Comparison of ENCODE assay signal across 20 cellular contexts in genomic region chr19:45814166-45814780, GRCh38. TPM values are rescaled to one million over a fixed set of nuclear protein-coding genes. Genes with fewer than 3 reads are reported as not detected.
DNase-seq lines count a peak whose midpoint lies in the region; ATAC-seq and TF ChIP-seq lines count a peak whose summit lies in the region.
"Had no signal": no experiment of that assay in that cellular context is flagged by ENCODE, and none has a peak within 500 bp of the region (broad histone marks: within the 10 kb centered on the region; RNA-seq: fewer than 3 reads in every experiment).

No MANE protein-coding gene starts in this region.

- H2BK120ac ChIP-seq in mesendoderm (ENCODE audit: low read depth, low read length) = no peak overlapping the region

- no peaks in the 10 kb centered on the region for H3K79me1 ChIP-seq in mesendoderm (ENCODE audit: low read length)

- WGBS in mesendoderm (ENCODE audit: extremely low coverage, insufficient coverage, low lambda C conversion rate) = no CpG with 5 or more reads among the region's 12 CpGs
- WGBS in esophagus muscularis mucosa = no CpG with 5 or more reads among the region's 12 CpGs

- peaks cover 13% of the 10 kb centered on the region for H3K36me3 Mint-ChIP-seq in activated T-helper 2 cell treated with anti-CD3 and anti-CD28 coated beads, Interferon-gamma antibody, Interleukin-2, Interleukin-4, amounts not matched to agents 10 μg/mL and 5 μg/mL and 100 μg/mL, durations not matched to agents 14 hours and 24 hours and 36 hours (ENCODE audit: low read depth)
- H3K36me3 Mint-ChIP-seq: T-cell had no signal

- no peak overlapping the region for H3K4me3 Mint-ChIP-seq in activated T-helper 2 cell treated with anti-CD3 and anti-CD28 coated beads, Interferon-gamma antibody, Interleukin-2, Interleukin-4, amounts not matched to agents 10 μg/mL and 5 μg/mL and 100 μg/mL, durations not matched to agents 14 hours and 24 hours and 36 hours (ENCODE audit: low read depth)
- H3K4me3 Mint-ChIP-seq: activated naive CD4-positive, alpha-beta T cell treated with anti-CD3 and anti-CD28 coated beads, Interleukin-2, amount 10 ng/mL, durations not matched to agents 7 days and 5 days; CD4-positive, alpha-beta T cell had no signal

- intact Hi-C loops in activated T-helper 2 cell treated with anti-CD3 and anti-CD28 coated beads, Interferon-gamma antibody, Interleukin-2, Interleukin-4, amounts not matched to agents 10 μg/mL and 5 μg/mL and 100 μg/mL, durations not matched to agents 14 hours and 24 hours and 36 hours (cut with micrococcal nuclease) = no loop called here
- intact Hi-C loops in esophagus muscularis mucosa (cut with DNase I) = no loop called here

- H3K4me2 ChIP-seq in mesendoderm (ENCODE audit: low read length) = no peak overlapping the region

- no peaks in the 10 kb centered on the region for H3K79me2 ChIP-seq in mesendoderm (ENCODE audit: control insufficient read depth, insufficient read depth, low read length)

- no peak for TF ChIP-seq EP300 in esophagus muscularis mucosa (IDR thresholded peaks at IDR 0.05)

- H3K9me3 ChIP-seq in HUES6 (ENCODE audit: control insufficient read depth, insufficient read depth, low read depth, low read length) = no peaks in the 10 kb centered on the region
- H3K9me3 ChIP-seq in esophagus muscularis mucosa = no peaks in the 10 kb centered on the region
- H3K9me3 ChIP-seq: ascending aorta had no signal

- H3K56ac ChIP-seq in mesendoderm (ENCODE audit: low read length) = peak overlapping the region; percentile 96

- DNase-seq in AG10803 (ENCODE audit: low read depth) (peak; percentile 17), epithelial cell of esophagus (ENCODE audit: low read depth) (peak; percentile 81), mesendoderm (no peak), esophagus muscularis mucosa (ENCODE audit: extremely low spot score) (no peak), NCI-H446 (lab: John Stamatoyannopoulos, UW) (no peak)
- DNase-seq in activated T-helper 2 cell treated with anti-CD3 and anti-CD28 coated beads, Interferon-gamma antibody, Interleukin-2, Interleukin-4, amounts not matched to agents 10 μg/mL and 5 μg/mL and 100 μg/mL, durations not matched to agents 14 hours and 24 hours and 36 hours (ENCODE audit: low spot score) = no peak
- DNase-seq: activated naive CD4-positive, alpha-beta T cell treated with anti-CD3 and anti-CD28 coated beads, Interleukin-2, amount 10 ng/mL, durations not matched to agents 7 days and 5 days; activated T-cell treated with anti-CD3 and anti-CD28 coated beads for 4 hours; CD4-positive, alpha-beta T cell; effector memory CD4-positive, alpha-beta T cell; midbrain; NCI-H1417 treated with DMSO at 0.1 percent for 48 hours; NCI-H526 treated with DMSO at 0.1 percent for 48 hours; SHP77; stimulated activated CD4-positive, alpha-beta T cell treated with anti-CD3 and anti-CD28 coated beads, Interleukin-12 subunit alpha, Interleukin-12 subunit beta, amount 100 ng/mL, for 4 hours; T-cell had no signal

- H3K18ac ChIP-seq in mesendoderm (ENCODE audit: low read length) = no peak overlapping the region

- no peak for ATAC-seq in HG02885 (IDR thresholded peaks at IDR 0.05; ENCODE audit: poor library complexity, unreplicated experiment)
- ATAC-seq: T-cell had no signal

- H3K27me3 Mint-ChIP-seq in activated T-helper 2 cell treated with anti-CD3 and anti-CD28 coated beads, Interferon-gamma antibody, Interleukin-2, Interleukin-4, amounts not matched to agents 10 μg/mL and 5 μg/mL and 100 μg/mL, durations not matched to agents 14 hours and 24 hours and 36 hours (ENCODE audit: low read depth) = no peaks in the 10 kb centered on the region

- H2BK5ac ChIP-seq in mesendoderm (ENCODE audit: low read length) = no peak overlapping the region

- H3K9me3 Mint-ChIP-seq in activated T-helper 2 cell treated with anti-CD3 and anti-CD28 coated beads, Interferon-gamma antibody, Interleukin-2, Interleukin-4, amounts not matched to agents 10 μg/mL and 5 μg/mL and 100 μg/mL, durations not matched to agents 14 hours and 24 hours and 36 hours = no peaks in the 10 kb centered on the region
- H3K9me3 Mint-ChIP-seq: activated naive CD4-positive, alpha-beta T cell treated with anti-CD3 and anti-CD28 coated beads, Interleukin-2, amount 10 ng/mL, durations not matched to agents 7 days and 5 days; CD4-positive, alpha-beta T cell; T-cell had no signal

- no peak overlapping the region for H3K27ac Mint-ChIP-seq in activated T-helper 2 cell treated with anti-CD3 and anti-CD28 coated beads, Interferon-gamma antibody, Interleukin-2, Interleukin-4, amounts not matched to agents 10 μg/mL and 5 μg/mL and 100 μg/mL, durations not matched to agents 14 hours and 24 hours and 36 hours
- H3K27ac Mint-ChIP-seq: activated naive CD4-positive, alpha-beta T cell treated with anti-CD3 and anti-CD28 coated beads, Interleukin-2, amount 10 ng/mL, durations not matched to agents 7 days and 5 days; CD4-positive, alpha-beta T cell; T-cell had no signal

- no peak overlapping the region for H2BK15ac ChIP-seq in mesendoderm (replicated peaks; ENCODE audit: low read depth)

- H3K4me1 ChIP-seq in HUES6 (ENCODE audit: control insufficient read depth, insufficient read depth, low read length) (peaks cover 35% of the 10 kb centered on the region), mesendoderm (ENCODE audit: control insufficient read depth, low read depth, low read length) (peaks cover 4% of the 10 kb centered on the region), esophagus muscularis mucosa (peaks cover 14 to 35% (median 29%) of the 10 kb centered on the region in 4 donors)

- no peak overlapping the region for H2AK5ac ChIP-seq in mesendoderm (ENCODE audit: low read length)

- peak overlapping the region; percentile 63 for H3K9ac ChIP-seq in HUES6 (ENCODE audit: low read length)
- H3K9ac ChIP-seq in mesendoderm (ENCODE audit: low read length) = peak overlapping the region; percentile 81

- no peak for TF ChIP-seq CTCF in AG10803 (conservative IDR thresholded peaks at IDR 0.05; ENCODE audit: low read length)
- TF ChIP-seq CTCF in epithelial cell of esophagus (IDR thresholded peaks at IDR 0.05; ENCODE audit: insufficient read depth, low read depth, low read length, missing control alignments) = no peak
- no peak for TF ChIP-seq CTCF in esophagus muscularis mucosa (IDR thresholded peaks at IDR 0.05)

- H4K8ac ChIP-seq in mesendoderm (ENCODE audit: low read depth, low read length) = no peak overlapping the region

- no peak overlapping the region for H3K4ac ChIP-seq in mesendoderm (ENCODE audit: low read depth, low read length)

- H3K27me3 ChIP-seq in HUES6 (ENCODE audit: control insufficient read depth, insufficient read depth, low read length) (no peaks in the 10 kb centered on the region), mesendoderm (ENCODE audit: insufficient read depth, low read length, poor library complexity) (no peaks in the 10 kb centered on the region), esophagus muscularis mucosa (peaks cover 0 to 49% (median 10%) of the 10 kb centered on the region in 4 donors)
- H3K27me3 ChIP-seq: ascending aorta had no signal

- H3K4me1 Mint-ChIP-seq in activated T-helper 2 cell treated with anti-CD3 and anti-CD28 coated beads, Interferon-gamma antibody, Interleukin-2, Interleukin-4, amounts not matched to agents 10 μg/mL and 5 μg/mL and 100 μg/mL, durations not matched to agents 14 hours and 24 hours and 36 hours (ENCODE audit: low read depth) = peaks cover 11% of the 10 kb centered on the region

- no peak overlapping the region for H3K23ac ChIP-seq in mesendoderm (ENCODE audit: low read length)

- H4K5ac ChIP-seq in mesendoderm (ENCODE audit: low read length) = no peak overlapping the region

- H3K27ac ChIP-seq in HUES6 (ENCODE audit: low read depth, low read length) (no peak overlapping the region), mesendoderm (ENCODE audit: low read depth, low read length) (no peak overlapping the region), esophagus muscularis mucosa (replicated peaks in 1 of 4) (no peak overlapping the region)
- H3K27ac ChIP-seq: ascending aorta had no signal

- H3K36me3 ChIP-seq in HUES6 (ENCODE audit: control insufficient read depth, insufficient read depth, low read length) (peaks cover 2% of the 10 kb centered on the region; the same call in 1 of the 2 replicates), mesendoderm (ENCODE audit: control insufficient read depth, insufficient read depth, low read length) (no peaks in the 10 kb centered on the region), esophagus muscularis mucosa (peaks cover 0 to 16% (median under 1%) of the 10 kb centered on the region in 4 donors)
- H3K36me3 ChIP-seq: ascending aorta had no signal

- H3K4me3 ChIP-seq in AG10803 (ENCODE audit: low read length) = no peak overlapping the region
- peak overlapping the region; percentile 84 for H3K4me3 ChIP-seq in HUES6 (ENCODE audit: low read depth, low read length)
- no peak overlapping the region for H3K4me3 ChIP-seq in epithelial cell of esophagus (ENCODE audit: low read length)
- H3K4me3 ChIP-seq in mesendoderm (ENCODE audit: low read length) = no peak overlapping the region
- H3K4me3 ChIP-seq in esophagus muscularis mucosa = no peak overlapping the region

- no peak for TF ChIP-seq POLR2A in esophagus muscularis mucosa (IDR thresholded peaks at IDR 0.05; ENCODE audit: low read depth)

RNA-seq across cellular contexts. Expression of gene RSPH6A, which starts 0.8 kb away (rescaled TPM):
- not detected for polyA plus RNA-seq in mesendoderm (2013, experiment 1 of 2)
- not detected for polyA plus RNA-seq in mesendoderm (2013, experiment 2 of 2)
- 0.16 and 0.23 TPM in 2 replicates for total RNA-seq in activated T-helper 2 cell treated with anti-CD3 and anti-CD28 coated beads, Interferon-gamma antibody, Interleukin-2, Interleukin-4, amounts not matched to agents 10 μg/mL and 5 μg/mL and 100 μg/mL, durations not matched to agents 14 hours and 24 hours and 36 hours
- under 1 TPM in 1 of 4 donors, not detected in 3; 0.11 TPM for total RNA-seq in esophagus muscularis mucosa
- total RNA-seq: ascending aorta, HT-29 had no signal

RNA-seq across cellular contexts. Expression of gene DMWD, which starts 21.6 kb away (rescaled TPM):
- 20.6 TPM for polyA plus RNA-seq in mesendoderm (2013, experiment 1 of 2)
- 20.9 TPM for polyA plus RNA-seq in mesendoderm (2013, experiment 2 of 2)
- total RNA-seq in activated T-helper 2 cell treated with anti-CD3 and anti-CD28 coated beads, Interferon-gamma antibody, Interleukin-2, Interleukin-4, amounts not matched to agents 10 μg/mL and 5 μg/mL and 100 μg/mL, durations not matched to agents 14 hours and 24 hours and 36 hours = 44.7 and 45.6 TPM in 2 replicates
- 10 to 100 TPM; 56.0 to 88.7 (median 63.3) TPM for total RNA-seq in esophagus muscularis mucosa

RNA-seq across cellular contexts. Expression of gene DMPK, which starts 32.0 kb away (rescaled TPM):
- polyA plus RNA-seq in mesendoderm (2013, experiment 1 of 2) = 10.5 TPM
- polyA plus RNA-seq in mesendoderm (2013, experiment 2 of 2) = 9.3 TPM
- total RNA-seq in activated T-helper 2 cell treated with anti-CD3 and anti-CD28 coated beads, Interferon-gamma antibody, Interleukin-2, Interleukin-4, amounts not matched to agents 10 μg/mL and 5 μg/mL and 100 μg/mL, durations not matched to agents 14 hours and 24 hours and 36 hours = 22.0 and 23.4 TPM in 2 replicates
- 100 to 1,000 TPM; 247 to 487 (median 347) TPM for total RNA-seq in esophagus muscularis mucosa

RNA-seq across cellular contexts. Expression of gene SIX5, which starts 45.2 kb away (rescaled TPM):
- polyA plus RNA-seq in mesendoderm (2013, experiment 1 of 2) = 19.5 TPM
- 18.9 TPM for polyA plus RNA-seq in mesendoderm (2013, experiment 2 of 2)
- 4.8 and 5.7 TPM in 2 replicates for total RNA-seq in activated T-helper 2 cell treated with anti-CD3 and anti-CD28 coated beads, Interferon-gamma antibody, Interleukin-2, Interleukin-4, amounts not matched to agents 10 μg/mL and 5 μg/mL and 100 μg/mL, durations not matched to agents 14 hours and 24 hours and 36 hours
- total RNA-seq in esophagus muscularis mucosa = 10 to 100 TPM; 18.2 to 39.9 (median 28.8) TPM

RNA-seq across cellular contexts. Expression of gene SYMPK, which starts 48.7 kb away (rescaled TPM):
- polyA plus RNA-seq in mesendoderm (2013, experiment 1 of 2) = 45.8 TPM
- polyA plus RNA-seq in mesendoderm (2013, experiment 2 of 2) = 43.7 TPM
- total RNA-seq in activated T-helper 2 cell treated with anti-CD3 and anti-CD28 coated beads, Interferon-gamma antibody, Interleukin-2, Interleukin-4, amounts not matched to agents 10 μg/mL and 5 μg/mL and 100 μg/mL, durations not matched to agents 14 hours and 24 hours and 36 hours = 121 and 131 TPM in 2 replicates
- total RNA-seq in esophagus muscularis mucosa = 10 to 100 TPM; 22.0 to 44.2 (median 36.6) TPM

Comparison
In these comparisons a context has a peak if more than half of its experiments do, and no peak if none do; other contexts are left out.
1. DNase-seq: peak in AG10803 (single experiment) and epithelial cell of esophagus (single experiment); none in mesendoderm (single experiment), activated T-helper 2 cell treated with anti-CD3 and anti-CD28 coated beads, Interferon-gamma antibody, Interleukin-2, Interleukin-4, amounts not matched to agents 10 μg/mL and 5 μg/mL and 100 μg/mL, durations not matched to agents 14 hours and 24 hours and 36 hours (single experiment), esophagus muscularis mucosa (single experiment) and NCI-H446 (0 of 2).
2. RNA of gene DMPK, which starts 32.0 kb away (total RNA-seq): 247 to 487 TPM in esophagus muscularis mucosa; 22.0 to 23.4 TPM in activated T-helper 2 cell treated with anti-CD3 and anti-CD28 coated beads, Interferon-gamma antibody, Interleukin-2, Interleukin-4, amounts not matched to agents 10 μg/mL and 5 μg/mL and 100 μg/mL, durations not matched to agents 14 hours and 24 hours and 36 hours; every median in the first group is over 10 times any median in the second.